Comparison of ENCODE assay signal across 24 cellular contexts in the genomic region with DNA sequence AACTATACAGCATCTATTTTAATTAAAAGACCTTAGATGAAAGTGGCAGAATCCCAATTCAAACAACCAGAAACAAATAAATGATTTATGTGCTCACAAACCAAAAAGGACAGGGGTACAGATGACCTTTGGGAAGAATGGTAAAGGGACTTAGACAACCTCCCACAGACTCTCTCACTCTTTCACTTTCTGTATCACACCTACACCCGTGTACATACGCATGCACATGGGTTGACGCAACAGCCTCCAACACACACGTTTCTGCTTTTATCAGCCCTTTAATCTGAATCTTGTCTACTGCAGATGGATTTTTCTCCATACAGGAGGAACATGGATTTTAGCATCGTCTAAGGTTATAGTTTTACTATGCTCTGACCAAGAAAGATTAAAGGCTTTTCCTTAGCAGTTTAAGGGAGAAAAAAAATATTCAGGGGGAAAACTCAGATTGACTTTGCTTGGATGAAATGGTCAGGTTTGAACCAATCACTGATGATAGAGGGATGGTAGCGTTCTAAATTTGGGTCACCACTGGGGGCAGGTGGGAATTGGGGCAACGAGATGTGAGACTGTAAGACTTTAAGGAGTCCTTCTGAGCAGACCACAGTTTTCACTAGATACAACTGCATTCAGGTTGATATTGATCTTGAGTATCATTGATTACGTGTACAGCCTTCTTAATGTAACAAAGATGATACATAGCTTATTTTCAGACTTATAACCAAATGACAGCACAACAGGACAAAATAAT.
DNase-seq lines count a peak whose midpoint lies in the region; ATAC-seq and TF ChIP-seq lines count a peak whose summit lies in the region.
"Had no signal": no experiment of that assay in that cellular context is flagged by ENCODE, and none has a peak within 500 bp of the region (broad histone marks: within the 10 kb centered on the region; RNA-seq: fewer than 3 reads in every experiment).

No MANE protein-coding gene starts in this region.

- peak overlapping the region; percentile 36 for H3K27ac Mint-ChIP-seq in memory B cell
- H3K27ac Mint-ChIP-seq: T-helper 2 cell treated with Interferon-gamma antibody and Interleukin-4, amounts not matched to agents 5 μg/mL and 100 μg/mL, for 36 hours; WTC11 had no signal

- no peak overlapping the region for H3K4me3 Mint-ChIP-seq in memory B cell
- H3K4me3 Mint-ChIP-seq: T-helper 2 cell treated with Interferon-gamma antibody and Interleukin-4, amounts not matched to agents 5 μg/mL and 100 μg/mL, for 36 hours; WTC11 had no signal

- H3K4me3 ChIP-seq in gastroesophageal sphincter = no peak overlapping the region
- H3K4me3 ChIP-seq: HAP-1, lower lobe of right lung, thoracic aorta had no signal

- intact Hi-C loops in posterior vena cava (cut with DNase I) = no loop called here

- no peak overlapping the region for H3K27ac ChIP-seq in gastroesophageal sphincter
- H3K27ac ChIP-seq: lower lobe of right lung, thoracic aorta had no signal

- TF ChIP-seq CTCF in gastroesophageal sphincter (IDR thresholded peaks at IDR 0.05) = no peak

- H3K36me3 Mint-ChIP-seq in memory B cell = no peaks in the 10 kb centered on the region
- H3K36me3 Mint-ChIP-seq: WTC11 had no signal

- no peaks in the 10 kb centered on the region for H3K9me3 ChIP-seq in gastroesophageal sphincter
- H3K9me3 ChIP-seq: HAP-1, lower lobe of right lung, thoracic aorta had no signal

- no peaks in the 10 kb centered on the region for H3K36me3 ChIP-seq in gastroesophageal sphincter
- H3K36me3 ChIP-seq: HAP-1, lower lobe of right lung, thoracic aorta had no signal

- H3K27me3 ChIP-seq in gastroesophageal sphincter = no peaks in the 10 kb centered on the region

- TF ChIP-seq EP300 in gastroesophageal sphincter (IDR thresholded peaks at IDR 0.05) = no peak

- peak; percentile 76 for ATAC-seq in GM18520 (IDR thresholded peaks at IDR 0.05; ENCODE audit: unreplicated experiment)
- ATAC-seq in memory B cell (ENCODE audit: low read depth) = peak; percentile 29
- ATAC-seq in GM21717 (IDR thresholded peaks at IDR 0.05; ENCODE audit: unreplicated experiment) = no peak
- no peak for ATAC-seq in gastroesophageal sphincter
- ATAC-seq: lower lobe of right lung, WTC11 had no signal

- no peak for TF ChIP-seq POLR2A in gastroesophageal sphincter (IDR thresholded peaks at IDR 0.05)

- 75 to 89% methylated on average over 7 to 8 of the region's 8 CpGs for WGBS in gastroesophageal sphincter (ENCODE audit: low coverage in 1 of 2), 2 donors

- peaks cover 0 to 1% (median 0%) of the 10 kb centered on the region in 3 donors for H3K4me1 ChIP-seq in gastroesophageal sphincter

- H3K9me3 Mint-ChIP-seq in memory B cell = no peaks in the 10 kb centered on the region
- H3K9me3 Mint-ChIP-seq: T-helper 2 cell treated with Interferon-gamma antibody and Interleukin-4, amounts not matched to agents 5 μg/mL and 100 μg/mL, for 36 hours; WTC11 had no signal

- peaks cover 6% of the 10 kb centered on the region for H3K27me3 Mint-ChIP-seq in memory B cell

- H3K4me1 Mint-ChIP-seq in memory B cell = peaks cover 3% of the 10 kb centered on the region

- peak; percentile 67 for DNase-seq in activated effector memory CD4-positive, alpha-beta T cell treated with anti-CD3 and anti-CD28 coated beads, Interleukin-2, amount 50 U/mL, for 16 hours
- no peak for DNase-seq in activated effector memory CD4-positive, alpha-beta T cell treated with Interleukin-2 at 50 U/mL for 16 hours
- DNase-seq in T-helper 1 cell (peak in 3 of 5 donors; percentile 2 to 23 (median 2)), memory B cell (ENCODE audit: low spot score in 2 of 2) (no peak), posterior vena cava (ENCODE audit: low spot score) (no peak)
- DNase-seq: ACHN; activated gamma-delta T cell; aorta; C1 segment of cervical spinal cord; foreskin melanocyte; hippocampal formation; islet precursor cell; lower lobe of right lung; NCI-H1048; NCI-H2029; retina; stimulated activated CD4-positive, alpha-beta T cell treated with anti-CD3 and anti-CD28 coated beads, Interleukin-12 subunit alpha, Interleukin-12 subunit beta, amount 100 ng/mL, for 4 hours had no signal

Comparison
In these comparisons a context has a peak if more than half of its experiments do, and no peak if none do; other contexts are left out.
1. DNase-seq: peak in activated effector memory CD4-positive, alpha-beta T cell treated with anti-CD3 and anti-CD28 coated beads, Interleukin-2, amount 50 U/mL, for 16 hours (single experiment) and T-helper 1 cell (3 of 5); none in activated effector memory CD4-positive, alpha-beta T cell treated with Interleukin-2 at 50 U/mL for 16 hours (single experiment), memory B cell (0 of 2) and posterior vena cava (single experiment).
2. ATAC-seq: peak in GM18520 (single experiment) and memory B cell (single experiment); none in GM21717 (single experiment) and gastroesophageal sphincter (single experiment).